Comparison of ENCODE assay signal across 25 cellular contexts in the genomic region with DNA sequence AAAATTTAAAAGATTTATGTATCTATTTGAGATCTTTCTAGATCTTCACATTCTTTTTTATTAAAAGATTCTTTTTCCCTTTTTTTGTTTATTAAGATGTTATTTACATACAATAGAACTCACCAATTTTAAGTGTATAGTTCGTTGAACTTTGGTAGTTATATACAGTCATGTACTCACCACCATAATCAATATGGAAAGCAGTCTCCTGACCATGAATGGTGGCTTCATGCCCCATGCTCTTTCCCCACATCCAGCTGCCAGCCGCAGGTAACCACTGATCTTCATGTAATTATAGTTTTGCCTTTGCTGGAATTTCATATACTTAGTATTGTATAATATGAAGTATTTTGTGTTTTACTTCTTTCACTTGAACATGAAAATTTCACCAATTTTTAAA. TPM values are rescaled to one million over a fixed set of nuclear protein-coding genes. Genes with fewer than 3 reads are reported as not detected.
A peak's percentile ranks its signal among the peaks of the same experiment; 100 is the strongest.
DNase-seq lines count a peak whose midpoint lies in the region; ATAC-seq, FAIRE-seq and TF ChIP-seq lines count a peak whose summit lies in the region.
"Had no signal": no experiment of that assay in that cellular context is flagged by ENCODE, and none has a peak within 500 bp of the region (broad histone marks: within the 10 kb centered on the region; RNA-seq: fewer than 3 reads in every experiment).

No MANE protein-coding gene starts in this region.

- WGBS in K562 (ENCODE audit: insufficient coverage, low coverage, missing lambda C conversion rate) = 61% methylated on average over 2 of the region's 2 CpGs

- CTCF ChIA-PET in CD4-positive, alpha-beta T cell (lab: Charles Lee) = interaction anchor here (1.2 to 1.3 kb wide), 2 partner anchors 12 to 109 kb away, joined by 3 to 6 read pairs; no protein-coding TSS in a partner anchor
- CTCF ChIA-PET in K562 (lab: Yijun Ruan, JAX; ENCODE audit: low intra/inter-chr PET ratio) = no interaction called here
- CTCF ChIA-PET in RWPE1 (lab: Yijun Ruan, JAX) = no interaction called here

- peaks cover under 1% of the 10 kb centered on the region for H3K9me1 ChIP-seq in K562 (ENCODE audit: control insufficient read depth, insufficient read depth, low read length)

- no peak overlapping the region for H3K4me3 ChIP-seq in K562
- H3K4me3 ChIP-seq: A549; BLaER1 treated with 17β-estradiol and CSF1 and Interleukin-3, amounts not matched to agents 10 nM and 100 nM had no signal

- in situ Hi-C loops in K562 (cut with MboI) = no loop called here

- no peak for TF ChIP-seq CTCF in CD4-positive, alpha-beta T cell (IDR thresholded peaks at IDR 0.05)
- TF ChIP-seq CTCF in K562 (IDR thresholded peaks at IDR 0.05 in 2 of 3, conservative IDR thresholded peaks at IDR 0.05 in 1 of 3; ENCODE audit: insufficient read depth in 2 of 3, low read depth in 1 of 3, low read length in 3 of 3) (no peak), RWPE1 (conservative IDR thresholded peaks at IDR 0.05; ENCODE audit: low read depth) (no peak)

- intact Hi-C loops in CD4-positive, alpha-beta T cell (cut with DNase I, micrococcal nuclease) = loop anchor here in 1 of 2 experiments (2.0 kb wide), 1 partner anchor 19 kb away; no protein-coding TSS in a partner anchor
- intact Hi-C loops in K562 (cut with micrococcal nuclease) = no loop called here

- TF ChIP-seq RAD21 in K562 (CRISPR knock-in tag; conservative IDR thresholded peaks at IDR 0.05 in 1 of 2, IDR thresholded peaks at IDR 0.05 in 1 of 2) = no peak

- peaks cover 68% of the 10 kb centered on the region for H3K36me3 Mint-ChIP-seq in CD4-positive, alpha-beta T cell (ENCODE audit: low read depth)

- no peak for ATAC-seq in CD4-positive, alpha-beta T cell (ENCODE audit: poor library complexity)
- ATAC-seq in K562 (no peak), HG03025 (IDR thresholded peaks at IDR 0.05; ENCODE audit: low FRiP score, unreplicated experiment) (no peak)
- ATAC-seq: A549 had no signal

- no peak overlapping the region for H3K4me3 Mint-ChIP-seq in CD4-positive, alpha-beta T cell
- H3K4me3 Mint-ChIP-seq: B cell; CD8-positive, alpha-beta memory T cell had no signal

- H3K9me3 ChIP-seq in CD4-positive, alpha-beta T cell (ENCODE audit: control insufficient read depth, low read length) = no peaks in the 10 kb centered on the region
- H3K9me3 ChIP-seq in K562 (replicated peaks; ENCODE audit: control insufficient read depth, insufficient read depth, low read depth, low read length) = no peaks in the 10 kb centered on the region
- H3K9me3 ChIP-seq: A549 had no signal

- H3K27me3 ChIP-seq in CD4-positive, alpha-beta T cell (ENCODE audit: control insufficient read depth, insufficient read depth, low read length) = no peaks in the 10 kb centered on the region
- H3K27me3 ChIP-seq in K562 (ENCODE audit: control insufficient read depth in 2 of 2, insufficient read depth in 2 of 2, low read length in 2 of 2) = no peaks in the 10 kb centered on the region
- H3K27me3 ChIP-seq: BLaER1 treated with 17β-estradiol and CSF1 and Interleukin-3, amounts not matched to agents 10 nM and 100 nM had no signal

- DNase-seq in CD4-positive, alpha-beta T cell = no peak
- no peak for DNase-seq in H54 (ENCODE audit: insufficient read length, low spot score)
- no peak for DNase-seq in K562 (ENCODE audit: extremely low read depth in 1 of 4, low spot score in 3 of 4)
- DNase-seq in RWPE1 (ENCODE audit: low spot score) = no peak
- DNase-seq: AML-193; CD4-positive, alpha-beta memory T cell; CD8-positive, alpha-beta memory T cell; COR-L47; DMS 273 treated with DMSO at 0.1 percent for 48 hours; DMS153; DMS53; DMS79; DND-41; EL; GF-D8 had no signal

- peaks cover 82% of the 10 kb centered on the region for H3K4me1 Mint-ChIP-seq in CD4-positive, alpha-beta T cell (ENCODE audit: low read depth)

- H3K36me3 ChIP-seq in K562 (ENCODE audit: control insufficient read depth, insufficient read depth, low read length) = peaks cover 11% of the 10 kb centered on the region

- no peak for TF ChIP-seq EP300 in K562 (IDR thresholded peaks at IDR 0.05; ENCODE audit: low read length)

- H3K27ac Mint-ChIP-seq in CD4-positive, alpha-beta T cell = peak overlapping the region; percentile 2
- H3K27ac Mint-ChIP-seq: B cell had no signal

- H3K4me1 ChIP-seq in K562 (replicated peaks in 1 of 2; ENCODE audit: control insufficient read depth in 2 of 2, insufficient read depth in 2 of 2, low read length in 2 of 2) = peaks cover 14 to 54% of the 10 kb centered on the region in 2 experiments
- H3K4me1 ChIP-seq: A549 had no signal

- POLR2A ChIA-PET in CD4-positive, alpha-beta T cell (lab: Charles Lee) = interaction anchor here (1.2 kb wide), 1 partner anchor 24 kb away, joined by 3 read pairs; no protein-coding TSS in a partner anchor
- POLR2A ChIA-PET in K562 (lab: Yijun Ruan, JAX) (no interaction called here), RWPE1 (lab: Yijun Ruan, JAX; ENCODE audit: low non-redundant PET) (no interaction called here)

- FAIRE-seq in H54 (lab: Jason Lieb, UNC) = peak; percentile 73
- FAIRE-seq in K562 (lab: Jason Lieb, UNC) = no peak
- FAIRE-seq: A549, GM12891, GM19239 had no signal

- H3K9ac ChIP-seq in K562 (ENCODE audit: insufficient read depth in 1 of 2, low read depth in 2 of 2, low read length in 2 of 2) = no peak overlapping the region
- H3K9ac ChIP-seq: BLaER1 treated with 17β-estradiol and CSF1 and Interleukin-3, amounts not matched to agents 10 nM and 100 nM had no signal

- H3K27me3 Mint-ChIP-seq in CD4-positive, alpha-beta T cell = no peaks in the 10 kb centered on the region
- H3K27me3 Mint-ChIP-seq: B cell; CD4-positive, alpha-beta memory T cell; CD8-positive, alpha-beta memory T cell had no signal

- H2AFZ ChIP-seq in K562 (ENCODE audit: low read depth, low read length) = no peak overlapping the region

- H3K79me2 ChIP-seq in K562 (ENCODE audit: control insufficient read depth, insufficient read depth, low read length) = peaks cover 6% of the 10 kb centered on the region; the same call in 1 of the 3 replicates

- H3K4me2 ChIP-seq in K562 (ENCODE audit: insufficient read depth, low read length) = no peak overlapping the region
- H3K4me2 ChIP-seq: A549; BLaER1 treated with 17β-estradiol and CSF1 and Interleukin-3, amounts not matched to agents 10 nM and 100 nM had no signal

- no peak for TF ChIP-seq POLR2A in H54 (IDR thresholded peaks at IDR 0.05; ENCODE audit: low read depth, low read length)
- no peak for TF ChIP-seq POLR2A in K562 (conservative IDR thresholded peaks at IDR 0.05)

- no peak overlapping the region for H3K27ac ChIP-seq in CD4-positive, alpha-beta T cell (ENCODE audit: low read depth, low read length)
- peak overlapping the region; percentile 58; the same call in 1 of the 3 replicates for H3K27ac ChIP-seq in K562 (ENCODE audit: extremely low read depth, low read depth, low read length)
- no peak overlapping the region for H3K27ac ChIP-seq in RWPE1
- H3K27ac ChIP-seq: 22Rv1; A549; BLaER1 treated with 17β-estradiol and CSF1 and Interleukin-3, amounts not matched to agents 10 nM and 100 nM; C4-2B had no signal

- no peaks in the 10 kb centered on the region for H3K9me3 Mint-ChIP-seq in CD4-positive, alpha-beta T cell
- H3K9me3 Mint-ChIP-seq: CD4-positive, alpha-beta memory T cell; CD8-positive, alpha-beta memory T cell had no signal

- no TSS peak for BruUV-seq in K562 (replicated peaks; lab: Mats Ljungman, UMichigan)

- no peaks in the 10 kb centered on the region for H4K20me1 ChIP-seq in K562 (replicated peaks; ENCODE audit: control insufficient read depth, insufficient read depth, low read length)
- H4K20me1 ChIP-seq: BLaER1 treated with 17β-estradiol and CSF1 and Interleukin-3, amounts not matched to agents 10 nM and 100 nM had no signal

TF ChIP-seq in K562, 482 proteins besides CTCF, POLR2A, EP300 and RAD21:
- TF ChIP-seq NCOR1 (IDR thresholded peaks at IDR 0.05) = no peak
- TF ChIP-seq ZNF175 (CRISPR knock-in tag; IDR thresholded peaks at IDR 0.05; ENCODE audit: low read depth) = peak; percentile 91
- 0 out of 2 replicates have a peak, but pooled peaks have one; percentile 10 for TF ChIP-seq ADNP (tag; IDR thresholded peaks at IDR 0.05)
- TF ChIP-seq FIP1L1 (IDR thresholded peaks at IDR 0.05; ENCODE audit: low read depth, low read length, poor library complexity, severe bottlenecking) = no peak

RNA-seq across cellular contexts. Expression of a gene that starts 20.6 kb away (rescaled TPM):
- 100 to 1,000 TPM; 330 to 337 TPM for total RNA-seq in CD4-positive, alpha-beta T cell
- 3.6 and 4.7 TPM in 2 replicates for total RNA-seq in K562 (2011; cell fraction: chromatin; rRNA removed; ENCODE audit: low replicate concordance)
- total RNA-seq in K562 (2011; cell fraction: nucleolus; rRNA removed) = 2.6 and 4.0 TPM in 2 replicates
- 4.1 and 5.4 TPM in 2 replicates for total RNA-seq in K562 (2011; cell fraction: nucleoplasm; rRNA removed)
- total RNA-seq in K562 (2014; rRNA removed) (1.3 and 1.6 TPM in 2 replicates), K562 (2014; rRNA removed; fragmentation: Illumina TruSeq; extraction: Trizol) (2.9 and 3.5 TPM in 2 replicates), K562 (2015; rRNA removed; fragmentation: Illumina TruSeq; extraction: Trizol) (9.3 and 10.0 TPM in 2 replicates), K562 (2021) (2.3 TPM in 2 replicates)
- polyA plus RNA-seq in K562 (2011; rRNA removed) (2.6 and 9.4 TPM in 2 replicates), K562 (2014; fragmentation: Illumina TruSeq; extraction: Trizol) (3.6 and 3.7 TPM in 2 replicates), K562 (2014; fragmentation: Nextera tagmentation; extraction: Ambion mirVana) (10 to 100 TPM in 1 of 2 experiments, 1 to 10 TPM in 1; 6.9 to 10.2 TPM), K562 (2014; rRNA removed) (1.9 and 2.5 TPM in 2 replicates)
- polyA plus RNA-seq in K562 (2011; cell fraction: cytosol; rRNA removed) = 1.7 and 5.1 TPM in 2 replicates
- 0.97 and 2.6 TPM in 2 replicates for polyA plus RNA-seq in K562 (2011; cell fraction: nucleus; rRNA removed)
- polyA plus RNA-seq in K562 (2012) = 3.7 and 8.1 TPM in 2 replicates
- 2.0 and 6.3 TPM in 2 replicates for polyA minus RNA-seq in K562 (2011; rRNA and poly(A)+ RNA removed)
- 2.6 TPM in 1 of 2 replicates, not detected in the other for polyA minus RNA-seq in K562 (2011; cell fraction: cytosol; rRNA and poly(A)+ RNA removed)
- 0.78 and 0.81 TPM in 2 replicates for polyA minus RNA-seq in K562 (2011; cell fraction: nucleus; rRNA and poly(A)+ RNA removed)
- total RNA-seq: A172, G401 had no signal
- polyA plus RNA-seq: A549 had no signal

Comparison
In these comparisons a context has a peak if more than half of its experiments do, and no peak if none do; other contexts are left out.
1. RNA of a gene that starts 20.6 kb away (total RNA-seq): 330 to 337 TPM in CD4-positive, alpha-beta T cell; 1.3 to 10.0 TPM in K562; every median in the first group is over 10 times any median in the second.